Comparison of ENCODE assay signal across 1 cellular context in the genomic region with DNA sequence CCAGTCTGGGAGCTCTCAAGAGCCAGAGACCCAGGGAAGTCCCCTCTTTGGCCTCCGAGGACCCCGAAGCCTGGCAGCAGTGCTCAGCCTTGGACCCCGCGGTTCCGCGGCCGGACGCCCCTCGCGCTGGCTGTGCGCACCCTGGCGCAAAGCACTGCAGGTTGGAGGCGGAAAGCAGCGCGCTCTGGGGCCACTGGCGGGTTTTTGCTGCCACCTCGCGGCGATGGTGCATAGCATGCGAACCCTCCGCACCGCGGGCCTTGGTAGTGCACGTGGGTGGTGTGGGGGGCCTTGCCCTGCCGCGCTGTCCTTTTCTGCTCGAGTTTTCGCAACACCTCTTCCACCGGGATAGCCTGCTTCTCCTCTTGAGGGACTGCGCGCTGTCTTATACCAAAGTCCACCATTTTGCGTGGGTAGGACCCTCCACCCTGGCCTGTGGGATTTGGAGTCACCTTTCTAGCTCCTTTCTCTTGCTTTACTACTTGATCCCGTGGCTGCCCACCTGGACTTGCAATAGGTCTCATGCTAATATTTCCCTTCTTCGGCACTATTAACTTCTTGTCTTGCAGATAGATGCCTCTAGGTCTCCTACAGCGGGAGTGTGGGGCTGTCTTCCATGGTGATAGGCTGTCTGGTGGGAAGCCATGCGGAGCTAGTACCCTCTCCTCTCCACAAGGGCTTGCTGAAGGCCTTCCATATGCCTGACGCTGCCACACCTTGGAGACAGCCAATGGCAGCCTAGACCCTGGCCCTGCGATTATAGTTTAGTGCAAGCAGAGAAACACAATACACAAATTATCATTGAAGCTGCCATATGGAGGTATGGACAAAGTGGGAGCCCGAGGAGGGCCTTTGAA.
TF ChIP-seq lines count a peak whose summit lies in the region.

No MANE protein-coding gene starts in this region.

TF ChIP-seq in IMR-90, 13 proteins besides CTCF, POLR2A, EP300 and RAD21:
- TF ChIP-seq MAZ (IDR thresholded peaks at IDR 0.05; ENCODE audit: borderline replicate concordance, low read depth, low read length) = 0 out of 2 replicates have a peak, but pooled peaks have one; percentile 16
- TF ChIP-seq NFE2L2 (IDR thresholded peaks at IDR 0.05; ENCODE audit: low read depth, low read length) = no peak
- TF ChIP-seq RCOR1 (IDR thresholded peaks at IDR 0.05; ENCODE audit: insufficient replicate concordance, low read length) = no peak
- 0 out of 2 replicates have a peak, but pooled peaks have one; percentile 4 for TF ChIP-seq CEBPB (IDR thresholded peaks at IDR 0.05; ENCODE audit: low read depth, low read length)
- TF ChIP-seq, protein P1, sequence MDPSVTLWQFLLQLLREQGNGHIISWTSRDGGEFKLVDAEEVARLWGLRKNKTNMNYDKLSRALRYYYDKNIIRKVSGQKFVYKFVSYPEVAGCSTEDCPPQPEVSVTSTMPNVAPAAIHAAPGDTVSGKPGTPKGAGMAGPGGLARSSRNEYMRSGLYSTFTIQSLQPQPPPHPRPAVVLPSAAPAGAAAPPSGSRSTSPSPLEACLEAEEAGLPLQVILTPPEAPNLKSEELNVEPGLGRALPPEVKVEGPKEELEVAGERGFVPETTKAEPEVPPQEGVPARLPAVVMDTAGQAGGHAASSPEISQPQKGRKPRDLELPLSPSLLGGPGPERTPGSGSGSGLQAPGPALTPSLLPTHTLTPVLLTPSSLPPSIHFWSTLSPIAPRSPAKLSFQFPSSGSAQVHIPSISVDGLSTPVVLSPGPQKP (IDR thresholded peaks at IDR 0.05; ENCODE audit: borderline replicate concordance, low read depth, low read length) = no peak
- no peak for TF ChIP-seq CHD1 (IDR thresholded peaks at IDR 0.05; ENCODE audit: low read depth, low read length)
- TF ChIP-seq BHLHE40 (IDR thresholded peaks at IDR 0.05; ENCODE audit: low read depth, low read length) = no peak
- peak; percentile 77 for TF ChIP-seq SMC3 (IDR thresholded peaks at IDR 0.05; ENCODE audit: low read depth, low read length)
- 0 out of 2 replicates have a peak, but pooled peaks have one; percentile 29 for TF ChIP-seq MXI1 (IDR thresholded peaks at IDR 0.05; ENCODE audit: borderline replicate concordance, low read depth, low read length)
- no peak for TF ChIP-seq RFX5 (IDR thresholded peaks at IDR 0.05; ENCODE audit: low read depth, low read length)
- no peak for TF ChIP-seq FOS (IDR thresholded peaks at IDR 0.05; ENCODE audit: low read depth, low read length)
- TF ChIP-seq MAFK (IDR thresholded peaks at IDR 0.05; ENCODE audit: low read depth, low read length) = no peak
- TF ChIP-seq, protein P2, sequence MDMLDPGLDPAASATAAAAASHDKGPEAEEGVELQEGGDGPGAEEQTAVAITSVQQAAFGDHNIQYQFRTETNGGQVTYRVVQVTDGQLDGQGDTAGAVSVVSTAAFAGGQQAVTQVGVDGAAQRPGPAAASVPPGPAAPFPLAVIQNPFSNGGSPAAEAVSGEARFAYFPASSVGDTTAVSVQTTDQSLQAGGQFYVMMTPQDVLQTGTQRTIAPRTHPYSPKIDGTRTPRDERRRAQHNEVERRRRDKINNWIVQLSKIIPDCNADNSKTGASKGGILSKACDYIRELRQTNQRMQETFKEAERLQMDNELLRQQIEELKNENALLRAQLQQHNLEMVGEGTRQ (IDR thresholded peaks at IDR 0.05; ENCODE audit: low read depth, low read length) = no peak
TF ChIP-seq in IMR-90: peak in this region for 4.
